In genomic region chr1:236561976-236562375, GRCh38 we compare ENCODE assay signal across 1 cellular context.
TF ChIP-seq lines count a peak whose summit lies in the region.

No MANE protein-coding gene starts in this region.

TF ChIP-seq in GM12878, 131 proteins besides CTCF, POLR2A, EP300 and RAD21:
- TF ChIP-seq CEBPZ (IDR thresholded peaks at IDR 0.05; ENCODE audit: low read depth, low read length) (no peak), MAX (IDR thresholded peaks at IDR 0.05; ENCODE audit: low read depth, low read length) (no peak), NRF1 (conservative IDR thresholded peaks at IDR 0.05; ENCODE audit: low read depth, low read length) (no peak)
